In genomic region chr10:75180592-75180991, GRCh38 we compare ENCODE assay signal across 21 cellular contexts. TPM values are rescaled to one million over a fixed set of nuclear protein-coding genes. Genes with fewer than 3 reads are reported as not detected.
DNase-seq lines count a peak whose midpoint lies in the region; ATAC-seq, FAIRE-seq and TF ChIP-seq lines count a peak whose summit lies in the region.
"Had no signal": no experiment of that assay in that cellular context is flagged by ENCODE, and none has a peak within 500 bp of the region (broad histone marks: within the 10 kb centered on the region; RNA-seq: fewer than 3 reads in every experiment).

No MANE protein-coding gene starts in this region.

- peak; percentile 61 for ATAC-seq in SK-N-SH treated with all-trans-retinoic acid at 6 μM for 48 hours

- DNase-seq in GM03348 (ENCODE audit: low spot score) (peak; percentile 47), dermis blood vessel endothelial cell (peak; percentile 72), lung microvascular endothelial cell (ENCODE audit: low read depth in 2 of 2) (peak; percentile 38 to 85), mesenteric fat pad (ENCODE audit: low spot score) (no peak), GM19239 (ENCODE audit: insufficient read length, low spot score) (no peak), NCI-H2171 (lab: John Stamatoyannopoulos, UW) (no peak)
- DNase-seq in activated effector memory CD4-positive, alpha-beta T cell treated with Interleukin-2 at 50 U/mL for 16 hours: no peak
- DNase-seq: cortex of kidney; erythroblast; glutamatergic neuron; immature natural killer cell; KG1; naive B cell; NCI-H1092; NCI-H2081 treated with DMSO at 0.1 percent for 48 hours; NCI-H524; SHP77; small intestine; stimulated activated CD8-positive, alpha-beta memory T cell treated with anti-CD3 and anti-CD28 coated beads, Interleukin-4, amount 100 ng/mL, for 48 hours; WERI-Rb-1 had no signal

- FAIRE-seq in GM19239 (lab: Jason Lieb, UNC): no peak
- FAIRE-seq: small intestine had no signal

TF ChIP-seq in SK-N-SH treated with all-trans-retinoic acid at 6 μM for 48 hours, 23 proteins besides CTCF, POLR2A, EP300 and RAD21:
- no peak for TF ChIP-seq ZNF8 (CRISPR knock-in tag; IDR thresholded peaks at IDR 0.05)
- peak; percentile 60 for TF ChIP-seq ISL1 (CRISPR knock-in tag; IDR thresholded peaks at IDR 0.05)
- peak; percentile 79 for TF ChIP-seq TCF4 (CRISPR knock-in tag; IDR thresholded peaks at IDR 0.05; ENCODE audit: borderline replicate concordance)

RNA-seq across cellular contexts. Expression of gene VDAC2, which starts 30.0 kb away (rescaled TPM):
- total RNA-seq in dermis blood vessel endothelial cell: 174 and 191 TPM in 2 replicates
- 114 and 117 TPM in 2 replicates for total RNA-seq in lung microvascular endothelial cell
- total RNA-seq in mesenteric fat pad: 164 TPM

RNA-seq across cellular contexts. Expression of gene COMTD1, which starts 55.2 kb away (rescaled TPM):
- total RNA-seq in dermis blood vessel endothelial cell (15.9 and 23.0 TPM in 2 replicates), lung microvascular endothelial cell (13.9 and 16.5 TPM in 2 replicates), mesenteric fat pad (19.6 TPM)

Comparison
In these comparisons a context has a peak if more than half of its experiments do, and no peak if none do; other contexts are left out.
1. DNase-seq: peak in GM03348 (single experiment), dermis blood vessel endothelial cell (single experiment) and lung microvascular endothelial cell (2 of 2); none in mesenteric fat pad (single experiment), GM19239 (single experiment), activated effector memory CD4-positive, alpha-beta T cell treated with Interleukin-2 at 50 U/mL for 16 hours (single experiment) and NCI-H2171 (single experiment).